In genomic region chr1:226046240-226046639, GRCh38 we compare ENCODE assay signal across 13 cellular contexts. TPM values are rescaled to one million over a fixed set of nuclear protein-coding genes. Genes with fewer than 3 reads are reported as not detected.
DNase-seq lines count a peak whose midpoint lies in the region; ATAC-seq, FAIRE-seq and TF ChIP-seq lines count a peak whose summit lies in the region.
"Had no signal": no experiment of that assay in that cellular context is flagged by ENCODE, and none has a peak within 500 bp of the region (broad histone marks: within the 10 kb centered on the region; RNA-seq: fewer than 3 reads in every experiment).

No MANE protein-coding gene starts in this region.

- H3K4ac ChIP-seq in IMR-90 (ENCODE audit: low read depth, low read length): no peak overlapping the region

- H3K4me2 ChIP-seq in IMR-90 (ENCODE audit: low read depth, low read length) (no peak overlapping the region), K562 (ENCODE audit: insufficient read depth, low read length) (no peak overlapping the region)

- TF ChIP-seq RAD21 in IMR-90 (IDR thresholded peaks at IDR 0.05; ENCODE audit: low read length) (no peak), K562 (CRISPR knock-in tag; conservative IDR thresholded peaks at IDR 0.05 in 1 of 2, IDR thresholded peaks at IDR 0.05 in 1 of 2) (no peak)

- no peak overlapping the region for H2AK5ac ChIP-seq in IMR-90 (ENCODE audit: low read depth, low read length)

- H2AFZ ChIP-seq in IMR-90 (replicated peaks; ENCODE audit: low read length, poor library complexity) (no peak overlapping the region), K562 (ENCODE audit: low read depth, low read length) (peak overlapping the region; percentile 41)

- no peak overlapping the region for H3K56ac ChIP-seq in IMR-90 (ENCODE audit: extremely low read depth, insufficient read depth, low read length)

- no peak overlapping the region for H3K14ac ChIP-seq in IMR-90 (replicated peaks; ENCODE audit: low read depth, low read length)

- no peak for TF ChIP-seq POLR2A in IMR-90 (IDR thresholded peaks at IDR 0.05; ENCODE audit: low read depth, low read length)
- no peak for TF ChIP-seq POLR2A in K562 (conservative IDR thresholded peaks at IDR 0.05)
- TF ChIP-seq POLR2A in esophagus muscularis mucosa (IDR thresholded peaks at IDR 0.05; ENCODE audit: low read depth): no peak

- peak; percentile 37 for DNase-seq in AG08395 (ENCODE audit: low spot score)
- peak; percentile 89 for DNase-seq in IMR-90
- DNase-seq in K562 (ENCODE audit: extremely low read depth in 1 of 4, low spot score in 3 of 4): no peak
- DNase-seq in kidney epithelial cell (ENCODE audit: low read depth): peak; percentile 35
- no peak for DNase-seq in activated effector memory CD4-positive, alpha-beta T cell treated with anti-CD3 and anti-CD28 coated beads, Interleukin-2, amount 50 U/mL, for 16 hours
- DNase-seq in esophagus muscularis mucosa (ENCODE audit: extremely low spot score): no peak
- DNase-seq in GM20000 (ENCODE audit: low spot score): no peak
- DNase-seq: DMS 273 treated with DMSO at 0.1 percent for 48 hours; NCI-H2171 treated with DMSO at 0.1 percent for 48 hours; posterior cingulate gyrus; stimulated activated CD4-positive, alpha-beta T cell treated with anti-CD3 and anti-CD28 coated beads, Interleukin-15, amount 100 ng/mL, for 24 hours had no signal

- H2BK15ac ChIP-seq in IMR-90 (ENCODE audit: low read depth, low read length): no peak overlapping the region

- 86% methylated on average over 1 of the region's 6 CpGs; no CpG with 5 or more reads in 1 of the 2 experiments for WGBS in IMR-90 (ENCODE audit: extremely low coverage in 2 of 2, insufficient read length in 1 of 2), 2 experiments
- WGBS in K562 (ENCODE audit: insufficient coverage, low coverage, missing lambda C conversion rate): 48% methylated on average over 6 of the region's 6 CpGs
- WGBS in esophagus muscularis mucosa: 83% methylated on average over 6 of the region's 6 CpGs

- no peak overlapping the region for H3K18ac ChIP-seq in IMR-90 (ENCODE audit: low read depth, low read length)

- no peak overlapping the region for H3K23ac ChIP-seq in IMR-90 (ENCODE audit: low read depth, low read length)

- no peak for FAIRE-seq in K562 (lab: Jason Lieb, UNC)

- in situ Hi-C loops in IMR-90 (cut with MboI; ENCODE audit: low sequenced_read_pairs): no loop called here
- in situ Hi-C loops in K562 (cut with MboI): no loop called here

- no peaks in the 10 kb centered on the region for H3K4me1 ChIP-seq in IMR-90 (ENCODE audit: control insufficient read depth, insufficient read depth, low read length)
- H3K4me1 ChIP-seq in K562 (replicated peaks in 1 of 2; ENCODE audit: control insufficient read depth in 2 of 2, insufficient read depth in 2 of 2, low read length in 2 of 2): no peaks in the 10 kb centered on the region
- H3K4me1 ChIP-seq in esophagus muscularis mucosa: peaks cover 0 to 4% (median 2%) of the 10 kb centered on the region in 4 donors

- no peak overlapping the region for H4K91ac ChIP-seq in IMR-90 (ENCODE audit: insufficient read depth, low read depth, low read length)

- H2BK120ac ChIP-seq in IMR-90 (ENCODE audit: low read depth, low read length): no peak overlapping the region

- H2BK20ac ChIP-seq in IMR-90 (ENCODE audit: low read depth, low read length): no peak overlapping the region

- H3K9me1 ChIP-seq in IMR-90 (ENCODE audit: insufficient read depth, low read length): 0 out of 2 replicates have a peak, but pooled peaks cover 7% of the 10 kb centered on the region
- no peaks in the 10 kb centered on the region for H3K9me1 ChIP-seq in K562 (ENCODE audit: control insufficient read depth, insufficient read depth, low read length)

- H2BK5ac ChIP-seq in IMR-90 (ENCODE audit: low read depth, low read length, poor library complexity, severe bottlenecking): no peak overlapping the region

- no peak overlapping the region for H3K27ac ChIP-seq in IMR-90 (ENCODE audit: insufficient read depth, low read length)
- no peak overlapping the region for H3K27ac ChIP-seq in K562 (ENCODE audit: extremely low read depth, low read depth, low read length)
- H3K27ac ChIP-seq in esophagus muscularis mucosa (replicated peaks in 1 of 4): no peak overlapping the region
- H3K27ac ChIP-seq: coronary artery had no signal

- H4K8ac ChIP-seq in IMR-90 (ENCODE audit: low read depth in 2 of 2, low read length in 2 of 2): no peak overlapping the region

- H3K4me3 ChIP-seq in IMR-90 (ENCODE audit: insufficient read depth, low read depth, low read length) (no peak overlapping the region), K562 (no peak overlapping the region), kidney epithelial cell (ENCODE audit: low read depth, low read length) (no peak overlapping the region), esophagus muscularis mucosa (no peak overlapping the region)
- H3K4me3 ChIP-seq: coronary artery had no signal

- H3K9ac ChIP-seq in IMR-90 (ENCODE audit: low read depth, low read length) (no peak overlapping the region), K562 (ENCODE audit: insufficient read depth in 1 of 2, low read depth in 2 of 2, low read length in 2 of 2) (no peak overlapping the region)

- no peak overlapping the region for H2AK9ac ChIP-seq in IMR-90 (replicated peaks; ENCODE audit: low read depth, low read length, poor library complexity)

- H4K20me1 ChIP-seq in IMR-90 (ENCODE audit: insufficient read depth, low read length): no peaks in the 10 kb centered on the region
- no peaks in the 10 kb centered on the region for H4K20me1 ChIP-seq in K562 (replicated peaks; ENCODE audit: control insufficient read depth, insufficient read depth, low read length)

- H3K27me3 ChIP-seq in IMR-90 (ENCODE audit: control insufficient read depth, insufficient read depth, low read length): peaks cover 6% of the 10 kb centered on the region
- H3K27me3 ChIP-seq in K562 (ENCODE audit: control insufficient read depth in 2 of 2, insufficient read depth in 2 of 2, low read length in 2 of 2): no peaks in the 10 kb centered on the region
- no peaks in the 10 kb centered on the region for H3K27me3 ChIP-seq in kidney epithelial cell (ENCODE audit: control insufficient read depth, insufficient read depth, low read length)
- no peaks in the 10 kb centered on the region for H3K27me3 ChIP-seq in esophagus muscularis mucosa

- BruUV-seq in IMR-90 (replicated peaks; lab: Mats Ljungman, UMichigan) (no TSS peak), K562 (replicated peaks; lab: Mats Ljungman, UMichigan) (no TSS peak)

- CTCF ChIA-PET in IMR-90 (lab: Yijun Ruan, JAX): no interaction called here
- CTCF ChIA-PET in K562 (lab: Yijun Ruan, JAX; ENCODE audit: low intra/inter-chr PET ratio): interaction anchor here (0.7 kb wide), 1 partner anchor 79 kb away, joined by 3 read pairs; no protein-coding TSS in a partner anchor

- TF ChIP-seq EP300 in K562 (IDR thresholded peaks at IDR 0.05; ENCODE audit: low read length): no peak
- TF ChIP-seq EP300 in esophagus muscularis mucosa (IDR thresholded peaks at IDR 0.05): no peak

- 0 out of 2 replicates have a peak, but pooled peaks cover 2% of the 10 kb centered on the region for H3K9me3 ChIP-seq in IMR-90 (ENCODE audit: control insufficient read depth, insufficient read depth, low read length)
- no peaks in the 10 kb centered on the region for H3K9me3 ChIP-seq in K562 (replicated peaks; ENCODE audit: control insufficient read depth, insufficient read depth, low read depth, low read length)
- no peaks in the 10 kb centered on the region for H3K9me3 ChIP-seq in esophagus muscularis mucosa

- intact Hi-C loops in IMR-90 (cut with micrococcal nuclease) (no loop called here), K562 (cut with micrococcal nuclease) (no loop called here), esophagus muscularis mucosa (cut with DNase I) (no loop called here)

- H3K79me2 ChIP-seq in K562 (ENCODE audit: control insufficient read depth, insufficient read depth, low read length): no peaks in the 10 kb centered on the region

- no peaks in the 10 kb centered on the region for H3K79me1 ChIP-seq in IMR-90 (ENCODE audit: low read depth in 1 of 2, low read length in 2 of 2)

- H4K5ac ChIP-seq in IMR-90 (ENCODE audit: low read depth, low read length): no peak overlapping the region

- ATAC-seq in IMR-90 (ENCODE audit: low read depth) (peak; percentile 78), K562 (no peak), HG02678 (IDR thresholded peaks at IDR 0.05; ENCODE audit: unreplicated experiment) (no peak)

- dilution Hi-C loops in IMR-90 (cut with HindIII; ENCODE audit: low sequenced_read_pairs, unreplicated experiment): no loop called here

- TF ChIP-seq CTCF in IMR-90 (conservative IDR thresholded peaks at IDR 0.05; ENCODE audit: low read depth, low read length) (no peak), K562 (IDR thresholded peaks at IDR 0.05 in 2 of 3, conservative IDR thresholded peaks at IDR 0.05 in 1 of 3; ENCODE audit: insufficient read depth in 2 of 3, low read depth in 1 of 3, low read length in 3 of 3) (no peak), kidney epithelial cell (IDR thresholded peaks at IDR 0.05; ENCODE audit: insufficient read depth, low read length, poor library complexity, severe bottlenecking) (no peak), esophagus muscularis mucosa (IDR thresholded peaks at IDR 0.05) (no peak), GM20000 (IDR thresholded peaks at IDR 0.05; ENCODE audit: extremely low read depth, missing control alignments) (no peak)

- POLR2A ChIA-PET in IMR-90 (lab: Charles Lee; ENCODE audit: unreplicated experiment) (interaction anchor here (0.5 kb wide), 1 partner anchor 388 kb away, joined by 4 read pairs; no protein-coding TSS in a partner anchor), K562 (lab: Yijun Ruan, JAX) (interaction anchor here (1.2 to 3.5 kb wide), 2 partner anchors 10 to 16 kb away, joined by 4 to 13 read pairs; partner anchors contain the start of gene H3-3A)

- H3K36me3 ChIP-seq in IMR-90 (ENCODE audit: control insufficient read depth, insufficient read depth, low read length) (no peaks in the 10 kb centered on the region), K562 (ENCODE audit: control insufficient read depth, insufficient read depth, low read length) (no peaks in the 10 kb centered on the region), kidney epithelial cell (ENCODE audit: control insufficient read depth, insufficient read depth, low read length) (no peaks in the 10 kb centered on the region), esophagus muscularis mucosa (no peaks in the 10 kb centered on the region)

RNA-seq across cellular contexts. Expression of gene H3-3A, which starts 16.3 kb away (rescaled TPM):
- total RNA-seq in IMR-90 (2012; rRNA removed) (171 and 188 TPM in 2 replicates), K562 (2014; rRNA removed) (412 and 510 TPM in 2 replicates), K562 (2014; rRNA removed; fragmentation: Illumina TruSeq; extraction: Trizol) (517 and 565 TPM in 2 replicates), K562 (2015; rRNA removed; fragmentation: Illumina TruSeq; extraction: Trizol) (394 and 426 TPM in 2 replicates), K562 (2021) (808 and 835 TPM in 2 replicates), kidney epithelial cell (353 and 462 TPM in 2 replicates), esophagus muscularis mucosa (100 to 1,000 TPM; 319 to 384 (median 350) TPM)
- polyA plus RNA-seq in IMR-90 (2012; rRNA removed) (253 and 256 TPM in 2 replicates), K562 (2011; rRNA removed) (812 and 877 TPM in 2 replicates), K562 (2014; fragmentation: Illumina TruSeq; extraction: Trizol) (758 and 923 TPM in 2 replicates), K562 (2014; fragmentation: Nextera tagmentation; extraction: Ambion mirVana) (100 to 1,000 TPM; 543 to 591 TPM), K562 (2014; rRNA removed) (975 and 1,083 TPM in 2 replicates)
- polyA plus RNA-seq in IMR-90 (2012; cell fraction: cytosol; rRNA removed): 141 and 209 TPM in 2 replicates
- 46.9 and 78.7 TPM in 2 replicates for polyA plus RNA-seq in IMR-90 (2012; cell fraction: nucleus; rRNA removed; ENCODE audit: low replicate concordance)
- total RNA-seq in K562 (2011; cell fraction: chromatin; rRNA removed; ENCODE audit: low replicate concordance): 33.3 and 126 TPM in 2 replicates
- total RNA-seq in K562 (2011; cell fraction: nucleolus; rRNA removed): 45.1 and 46.9 TPM in 2 replicates
- total RNA-seq in K562 (2011; cell fraction: nucleoplasm; rRNA removed): 88.2 and 158 TPM in 2 replicates
- polyA plus RNA-seq in K562 (2011; cell fraction: cytosol; rRNA removed): 605 and 678 TPM in 2 replicates
- 136 and 194 TPM in 2 replicates for polyA plus RNA-seq in K562 (2011; cell fraction: nucleus; rRNA removed)
- 834 and 880 TPM in 2 replicates for polyA plus RNA-seq in K562 (2012)
- polyA minus RNA-seq in K562 (2011; rRNA and poly(A)+ RNA removed): 127 and 157 TPM in 2 replicates
- 116 and 160 TPM in 2 replicates for polyA minus RNA-seq in K562 (2011; cell fraction: cytosol; rRNA and poly(A)+ RNA removed)
- 24.4 and 52.3 TPM in 2 replicates for polyA minus RNA-seq in K562 (2011; cell fraction: nucleus; rRNA and poly(A)+ RNA removed)

RNA-seq across cellular contexts. Expression of gene SDE2, which starts 47.1 kb away (rescaled TPM):
- total RNA-seq in IMR-90 (2012; rRNA removed) (14.7 and 29.4 TPM in 2 replicates), K562 (2014; rRNA removed) (44.9 and 46.0 TPM in 2 replicates), K562 (2014; rRNA removed; fragmentation: Illumina TruSeq; extraction: Trizol) (62.3 and 72.5 TPM in 2 replicates), K562 (2015; rRNA removed; fragmentation: Illumina TruSeq; extraction: Trizol) (42.7 and 43.0 TPM in 2 replicates), K562 (2021) (45.3 and 50.5 TPM in 2 replicates), kidney epithelial cell (23.2 and 26.5 TPM in 2 replicates), esophagus muscularis mucosa (10 to 100 TPM; 15.0 to 22.5 (median 19.1) TPM)
- polyA plus RNA-seq in IMR-90 (2012; rRNA removed) (7.2 and 8.5 TPM in 2 replicates), K562 (2011; rRNA removed) (35.6 and 49.1 TPM in 2 replicates), K562 (2014; fragmentation: Illumina TruSeq; extraction: Trizol) (35.7 and 39.9 TPM in 2 replicates), K562 (2014; fragmentation: Nextera tagmentation; extraction: Ambion mirVana) (10 to 100 TPM; 14.3 to 19.3 TPM), K562 (2014; rRNA removed) (44.6 and 46.1 TPM in 2 replicates)
- polyA plus RNA-seq in IMR-90 (2012; cell fraction: cytosol; rRNA removed): 2.4 and 3.4 TPM in 2 replicates
- polyA plus RNA-seq in IMR-90 (2012; cell fraction: nucleus; rRNA removed; ENCODE audit: low replicate concordance): 2.5 and 11.2 TPM in 2 replicates
- 30.3 and 54.4 TPM in 2 replicates for total RNA-seq in K562 (2011; cell fraction: chromatin; rRNA removed; ENCODE audit: low replicate concordance)
- total RNA-seq in K562 (2011; cell fraction: nucleolus; rRNA removed): 21.3 and 22.5 TPM in 2 replicates
- total RNA-seq in K562 (2011; cell fraction: nucleoplasm; rRNA removed): 40.9 and 49.1 TPM in 2 replicates
- 19.9 and 37.9 TPM in 2 replicates for polyA plus RNA-seq in K562 (2011; cell fraction: cytosol; rRNA removed)
- polyA plus RNA-seq in K562 (2011; cell fraction: nucleus; rRNA removed): 10.7 and 11.3 TPM in 2 replicates
- polyA plus RNA-seq in K562 (2012): 13.2 and 19.6 TPM in 2 replicates
- polyA minus RNA-seq in K562 (2011; rRNA and poly(A)+ RNA removed): 55.7 and 62.4 TPM in 2 replicates
- polyA minus RNA-seq in K562 (2011; cell fraction: cytosol; rRNA and poly(A)+ RNA removed): 24.8 and 29.7 TPM in 2 replicates
- polyA minus RNA-seq in K562 (2011; cell fraction: nucleus; rRNA and poly(A)+ RNA removed): 11.2 and 15.9 TPM in 2 replicates

Comparison
In these comparisons a context has a peak if more than half of its experiments do, and no peak if none do; other contexts are left out.
1. DNase-seq: peak in AG08395 (single experiment), IMR-90 (single experiment) and kidney epithelial cell (single experiment); none in K562 (0 of 4), activated effector memory CD4-positive, alpha-beta T cell treated with anti-CD3 and anti-CD28 coated beads, Interleukin-2, amount 50 U/mL, for 16 hours (single experiment), esophagus muscularis mucosa (single experiment) and GM20000 (single experiment).